Comparison of ENCODE assay signal across 16 cellular contexts in genomic region chr15:65201918-65202317, GRCh38. TPM values are rescaled to one million over a fixed set of nuclear protein-coding genes. Genes with fewer than 3 reads are reported as not detected.
"Had no signal": no experiment of that assay in that cellular context is flagged by ENCODE, and none has a peak within 500 bp of the region (broad histone marks: within the 10 kb centered on the region; RNA-seq: fewer than 3 reads in every experiment).

No MANE protein-coding gene starts in this region.

- H3K27ac ChIP-seq: foreskin keratinocyte, right atrium auricular region, stomach, thoracic aorta, transverse colon had no signal

- H3K27me3 ChIP-seq: foreskin keratinocyte, right atrium auricular region, stomach, transverse colon had no signal

- H3K9me3 ChIP-seq: right atrium auricular region, stomach, thoracic aorta, transverse colon had no signal

- ATAC-seq: effector memory CD8-positive, alpha-beta T cell; foreskin keratinocyte; left colon; naive thymus-derived CD4-positive, alpha-beta T cell had no signal

- DNase-seq: effector memory CD8-positive, alpha-beta T cell; foreskin keratinocyte; left colon; naive thymus-derived CD4-positive, alpha-beta T cell; posterior cingulate gyrus; small intestine; stimulated activated CD4-positive, alpha-beta T cell treated with anti-CD3 and anti-CD28 coated beads, Interleukin-12 subunit alpha, Interleukin-12 subunit beta, amount 100 ng/mL, for 4 hours; stimulated activated naive CD4-positive, alpha-beta T cell; stomach; substantia nigra; transverse colon had no signal

- H3K36me3 ChIP-seq: right atrium auricular region, stomach, thoracic aorta, transverse colon had no signal

- H3K4me1 ChIP-seq: foreskin keratinocyte, right atrium auricular region, stomach, transverse colon had no signal

- H3K4me3 ChIP-seq: right atrium auricular region, stomach, thoracic aorta, transverse colon had no signal

RNA-seq across cellular contexts. Expression of gene CILP, which starts 9.4 kb away (rescaled TPM):
- total RNA-seq: epithelial cell of proximal tubule, foreskin keratinocyte, kidney epithelial cell, lung microvascular endothelial cell had no signal
- polyA plus RNA-seq: foreskin keratinocyte had no signal
